9 cellular contexts compared by ENCODE assay signal in the genomic region with DNA sequence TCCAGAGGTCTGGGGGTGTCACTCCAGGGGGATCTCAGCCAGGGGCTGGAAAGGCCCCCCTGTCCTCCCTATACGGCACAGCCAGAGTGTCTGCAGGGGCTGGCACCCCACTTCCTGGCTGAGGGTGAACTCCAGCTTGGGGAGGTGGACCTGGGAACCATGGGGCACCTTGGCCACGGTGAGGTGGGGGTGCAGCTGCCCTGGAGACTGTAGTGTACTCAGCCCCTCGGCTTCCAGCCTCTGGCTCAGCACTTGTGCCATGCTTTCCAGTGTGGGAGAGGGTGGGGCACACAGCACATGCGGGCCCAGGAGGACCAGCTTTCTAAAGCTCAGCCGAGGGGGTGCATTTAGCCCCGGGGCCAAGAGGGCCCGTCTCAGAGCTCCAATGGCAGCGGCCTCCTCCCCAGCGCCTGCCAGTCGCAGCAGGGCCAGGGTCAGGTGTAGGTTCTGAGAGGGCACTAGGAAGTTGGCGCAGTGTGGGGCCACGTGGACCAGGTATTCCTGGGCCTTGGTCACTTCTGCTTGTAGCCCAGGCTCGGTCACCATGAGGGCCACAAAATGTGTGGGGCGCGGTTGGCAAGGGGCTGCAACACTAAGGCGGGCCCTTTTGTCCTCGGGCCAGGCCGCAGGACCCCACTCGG. TPM values are rescaled to one million over a fixed set of nuclear protein-coding genes. Genes with fewer than 3 reads are reported as not detected.
DNase-seq lines count a peak whose midpoint lies in the region; ATAC-seq and TF ChIP-seq lines count a peak whose summit lies in the region.
"Had no signal": no experiment of that assay in that cellular context is flagged by ENCODE, and none has a peak within 500 bp of the region (broad histone marks: within the 10 kb centered on the region; RNA-seq: fewer than 3 reads in every experiment).

No MANE protein-coding gene starts in this region.

- peaks cover 48% of the 10 kb centered on the region for H3K36me3 ChIP-seq in iPS-20b (ENCODE audit: insufficient read depth, low read depth, low read length)

- peak overlapping the region; percentile 56 for H3K27ac Mint-ChIP-seq in activated CD4-positive, alpha-beta T cell treated with anti-CD3 and anti-CD28 coated beads for 36 hours
- peak overlapping the region; percentile 63 for H3K27ac Mint-ChIP-seq in activated T-helper 17 cell treated with anti-CD3 and anti-CD28 coated beads, Interleukin-2, amount 50 U/mL, for 72 hours

- H3K4me3 Mint-ChIP-seq in activated CD4-positive, alpha-beta T cell treated with anti-CD3 and anti-CD28 coated beads for 36 hours = peak overlapping the region; percentile 80
- peak overlapping the region; percentile 89 for H3K4me3 Mint-ChIP-seq in activated T-helper 17 cell treated with anti-CD3 and anti-CD28 coated beads, Interleukin-2, amount 50 U/mL, for 72 hours

- H3K27me3 Mint-ChIP-seq in activated CD4-positive, alpha-beta T cell treated with anti-CD3 and anti-CD28 coated beads for 36 hours = peaks cover 3% of the 10 kb centered on the region
- H3K27me3 Mint-ChIP-seq in activated T-helper 17 cell treated with anti-CD3 and anti-CD28 coated beads, Interleukin-2, amount 50 U/mL, for 72 hours = no peaks in the 10 kb centered on the region

- peaks cover 13% of the 10 kb centered on the region for H3K27me3 ChIP-seq in iPS-20b (ENCODE audit: insufficient read depth, low read length)

- no peaks in the 10 kb centered on the region for H3K4me1 ChIP-seq in iPS-20b (ENCODE audit: insufficient read depth, low read length)

- intact Hi-C loops in activated CD4-positive, alpha-beta T cell treated with anti-CD3 and anti-CD28 coated beads for 36 hours (cut with DNase I, micrococcal nuclease) = loop anchor here (5.0 to 10.0 kb wide), 4 partner anchors 595 to 1267 kb away; partner anchors contain the start of genes DNAAF3 (in 1 of the 2), MYADM (in 1 of the 2), ZNF580 (in 1 of the 2) and ZNF581 (in 1 of the 2)

- ATAC-seq in activated CD4-positive, alpha-beta T cell treated with anti-CD3 and anti-CD28 coated beads for 36 hours = no peak
- no peak for ATAC-seq in activated T-helper 17 cell treated with anti-CD3 and anti-CD28 coated beads, Interleukin-2, amount 50 U/mL, for 72 hours (replicated peaks)
- ATAC-seq in GM19328 (IDR thresholded peaks at IDR 0.05; ENCODE audit: unreplicated experiment) = no peak
- no peak for ATAC-seq in HG02840 (IDR thresholded peaks at IDR 0.05; ENCODE audit: low FRiP score, unreplicated experiment)
- ATAC-seq in SK-N-SH treated with all-trans-retinoic acid at 6 μM for 48 hours = no peak

- CTCF ChIA-PET in activated CD4-positive, alpha-beta T cell treated with anti-CD3 and anti-CD28 coated beads for 36 hours (lab: Charles Lee) = interaction anchor here (0.7 to 0.8 kb wide), 2 partner anchors 11 to 61 kb away, joined by 3 to 4 read pairs; no protein-coding TSS in a partner anchor

- H3K27ac ChIP-seq in iPS-20b (ENCODE audit: low read length) (no peak overlapping the region), substantia nigra (ENCODE audit: low read depth, low read length, poor library complexity, severe bottlenecking) (peak overlapping the region; percentile 76)

- H3K4me3 ChIP-seq in iPS-20b (ENCODE audit: low read length) = peak overlapping the region; percentile 88; the same call in 1 of the 2 replicates

- peak overlapping the region; percentile 68; the same call in 1 of the 2 replicates for H3K9ac ChIP-seq in iPS-20b (ENCODE audit: low read depth, low read length)

- peaks cover 2% of the 10 kb centered on the region for H3K9me3 Mint-ChIP-seq in activated CD4-positive, alpha-beta T cell treated with anti-CD3 and anti-CD28 coated beads for 36 hours (ENCODE audit: low read depth)
- H3K9me3 Mint-ChIP-seq in activated T-helper 17 cell treated with anti-CD3 and anti-CD28 coated beads, Interleukin-2, amount 50 U/mL, for 72 hours = no peaks in the 10 kb centered on the region

- H3K9me3 ChIP-seq in iPS-20b (ENCODE audit: insufficient read depth, low read depth, low read length) = no peaks in the 10 kb centered on the region

- POLR2A ChIA-PET in activated CD4-positive, alpha-beta T cell treated with anti-CD3 and anti-CD28 coated beads for 36 hours (lab: Charles Lee) = interaction anchor here (0.7 to 1.9 kb wide), 3 partner anchors 8 to 66 kb away, joined by 3 to 14 read pairs (median 3); partner anchors contain the start of gene LENG8

- H3K4me1 Mint-ChIP-seq in activated CD4-positive, alpha-beta T cell treated with anti-CD3 and anti-CD28 coated beads for 36 hours = peaks cover 32% of the 10 kb centered on the region
- peaks cover 23% of the 10 kb centered on the region for H3K4me1 Mint-ChIP-seq in activated T-helper 17 cell treated with anti-CD3 and anti-CD28 coated beads, Interleukin-2, amount 50 U/mL, for 72 hours

- DNase-seq in activated CD4-positive, alpha-beta T cell treated with anti-CD3 and anti-CD28 coated beads for 36 hours = no peak
- DNase-seq in activated CD4-positive, alpha-beta T cell treated with anti-CD3 and anti-CD28 coated beads for 1 hour = no peak
- peak in 1 of 49 donors; percentile 7 for DNase-seq in substantia nigra (lab: John Stamatoyannopoulos, UW)

- H3K36me3 Mint-ChIP-seq in activated CD4-positive, alpha-beta T cell treated with anti-CD3 and anti-CD28 coated beads for 36 hours (ENCODE audit: low read depth) = peaks cover 29% of the 10 kb centered on the region
- peaks cover 59% of the 10 kb centered on the region for H3K36me3 Mint-ChIP-seq in activated T-helper 17 cell treated with anti-CD3 and anti-CD28 coated beads, Interleukin-2, amount 50 U/mL, for 72 hours (ENCODE audit: low read depth)

TF ChIP-seq in SK-N-SH treated with all-trans-retinoic acid at 6 μM for 48 hours, 23 proteins besides CTCF, POLR2A, EP300 and RAD21 (continues in another document):
- TF ChIP-seq SNAI2 (CRISPR knock-in tag; IDR thresholded peaks at IDR 0.05) (no peak), ISL1 (CRISPR knock-in tag; IDR thresholded peaks at IDR 0.05) (no peak), ARNTL (CRISPR knock-in tag; IDR thresholded peaks at IDR 0.05; ENCODE audit: borderline replicate concordance, low read depth) (no peak), ZFP3 (CRISPR knock-in tag; IDR thresholded peaks at IDR 0.05) (no peak), BACH2 (CRISPR knock-in tag; IDR thresholded peaks at IDR 0.05; ENCODE audit: borderline replicate concordance) (no peak)
- TF ChIP-seq, protein P1, sequence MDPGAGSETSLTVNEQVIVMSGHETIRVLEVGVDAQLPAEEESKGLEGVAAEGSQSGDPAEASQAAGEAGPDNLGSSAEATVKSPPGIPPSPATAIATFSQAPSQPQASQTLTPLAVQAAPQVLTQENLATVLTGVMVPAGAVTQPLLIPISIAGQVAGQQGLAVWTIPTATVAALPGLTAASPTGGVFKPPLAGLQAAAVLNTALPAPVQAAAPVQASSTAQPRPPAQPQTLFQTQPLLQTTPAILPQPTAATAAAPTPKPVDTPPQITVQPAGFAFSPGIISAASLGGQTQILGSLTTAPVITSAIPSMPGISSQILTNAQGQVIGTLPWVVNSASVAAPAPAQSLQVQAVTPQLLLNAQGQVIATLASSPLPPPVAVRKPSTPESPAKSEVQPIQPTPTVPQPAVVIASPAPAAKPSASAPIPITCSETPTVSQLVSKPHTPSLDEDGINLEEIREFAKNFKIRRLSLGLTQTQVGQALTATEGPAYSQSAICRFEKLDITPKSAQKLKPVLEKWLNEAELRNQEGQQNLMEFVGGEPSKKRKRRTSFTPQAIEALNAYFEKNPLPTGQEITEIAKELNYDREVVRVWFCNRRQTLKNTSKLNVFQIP (CRISPR knock-in tag; IDR thresholded peaks at IDR 0.05; ENCODE audit: borderline replicate concordance, low read depth) = no peak
- TF ChIP-seq, protein P2, sequence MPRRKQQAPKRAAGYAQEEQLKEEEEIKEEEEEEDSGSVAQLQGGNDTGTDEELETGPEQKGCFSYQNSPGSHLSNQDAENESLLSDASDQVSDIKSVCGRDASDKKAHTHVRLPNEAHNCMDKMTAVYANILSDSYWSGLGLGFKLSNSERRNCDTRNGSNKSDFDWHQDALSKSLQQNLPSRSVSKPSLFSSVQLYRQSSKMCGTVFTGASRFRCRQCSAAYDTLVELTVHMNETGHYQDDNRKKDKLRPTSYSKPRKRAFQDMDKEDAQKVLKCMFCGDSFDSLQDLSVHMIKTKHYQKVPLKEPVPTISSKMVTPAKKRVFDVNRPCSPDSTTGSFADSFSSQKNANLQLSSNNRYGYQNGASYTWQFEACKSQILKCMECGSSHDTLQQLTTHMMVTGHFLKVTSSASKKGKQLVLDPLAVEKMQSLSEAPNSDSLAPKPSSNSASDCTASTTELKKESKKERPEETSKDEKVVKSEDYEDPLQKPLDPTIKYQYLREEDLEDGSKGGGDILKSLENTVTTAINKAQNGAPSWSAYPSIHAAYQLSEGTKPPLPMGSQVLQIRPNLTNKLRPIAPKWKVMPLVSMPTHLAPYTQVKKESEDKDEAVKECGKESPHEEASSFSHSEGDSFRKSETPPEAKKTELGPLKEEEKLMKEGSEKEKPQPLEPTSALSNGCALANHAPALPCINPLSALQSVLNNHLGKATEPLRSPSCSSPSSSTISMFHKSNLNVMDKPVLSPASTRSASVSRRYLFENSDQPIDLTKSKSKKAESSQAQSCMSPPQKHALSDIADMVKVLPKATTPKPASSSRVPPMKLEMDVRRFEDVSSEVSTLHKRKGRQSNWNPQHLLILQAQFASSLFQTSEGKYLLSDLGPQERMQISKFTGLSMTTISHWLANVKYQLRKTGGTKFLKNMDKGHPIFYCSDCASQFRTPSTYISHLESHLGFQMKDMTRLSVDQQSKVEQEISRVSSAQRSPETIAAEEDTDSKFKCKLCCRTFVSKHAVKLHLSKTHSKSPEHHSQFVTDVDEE (CRISPR knock-in tag; IDR thresholded peaks at IDR 0.05) = no peak

RNA-seq across cellular contexts. Expression of gene LENG9, which starts 1.4 kb away (rescaled TPM):
- total RNA-seq in activated CD4-positive, alpha-beta T cell treated with anti-CD3 and anti-CD28 coated beads for 36 hours = 1 to 10 TPM; 5.0 to 5.1 TPM
- total RNA-seq in activated T-helper 17 cell treated with anti-CD3 and anti-CD28 coated beads, Interleukin-2, amount 50 U/mL, for 72 hours = 1 to 10 TPM; 3.1 to 4.4 TPM

RNA-seq across cellular contexts. Expression of gene CDC42EP5, which starts 10.9 kb away (rescaled TPM):
- under 1 TPM in 1 of 2 experiments, not detected in 1; 0.55 TPM for total RNA-seq in activated CD4-positive, alpha-beta T cell treated with anti-CD3 and anti-CD28 coated beads for 36 hours
- total RNA-seq in activated T-helper 17 cell treated with anti-CD3 and anti-CD28 coated beads, Interleukin-2, amount 50 U/mL, for 72 hours = not detected

RNA-seq across cellular contexts. Expression of gene LENG8, which starts 13.2 kb away (rescaled TPM):
- total RNA-seq in activated CD4-positive, alpha-beta T cell treated with anti-CD3 and anti-CD28 coated beads for 36 hours = 100 to 1,000 TPM; 156 to 221 TPM
- 100 to 1,000 TPM; 153 to 200 TPM for total RNA-seq in activated T-helper 17 cell treated with anti-CD3 and anti-CD28 coated beads, Interleukin-2, amount 50 U/mL, for 72 hours

RNA-seq across cellular contexts. Expression of gene LAIR2, which starts 40.4 kb away (rescaled TPM):
- 1 to 10 TPM; 3.7 to 5.1 TPM for total RNA-seq in activated CD4-positive, alpha-beta T cell treated with anti-CD3 and anti-CD28 coated beads for 36 hours
- total RNA-seq in activated T-helper 17 cell treated with anti-CD3 and anti-CD28 coated beads, Interleukin-2, amount 50 U/mL, for 72 hours = under 1 TPM in 1 of 2 donors, not detected in 1; 0.66 TPM
- total RNA-seq: Daoy had no signal

RNA-seq across cellular contexts. Expression of gene TTYH1, which starts 46.9 kb away (rescaled TPM):
- total RNA-seq in activated CD4-positive, alpha-beta T cell treated with anti-CD3 and anti-CD28 coated beads for 36 hours = under 1 TPM; 0.19 to 0.59 TPM
- total RNA-seq in activated T-helper 17 cell treated with anti-CD3 and anti-CD28 coated beads, Interleukin-2, amount 50 U/mL, for 72 hours = under 1 TPM in 1 of 2 donors, not detected in 1; 0.40 TPM
- total RNA-seq: Daoy had no signal
